Comparison of ENCODE assay signal across 12 cellular contexts in the genomic region with DNA sequence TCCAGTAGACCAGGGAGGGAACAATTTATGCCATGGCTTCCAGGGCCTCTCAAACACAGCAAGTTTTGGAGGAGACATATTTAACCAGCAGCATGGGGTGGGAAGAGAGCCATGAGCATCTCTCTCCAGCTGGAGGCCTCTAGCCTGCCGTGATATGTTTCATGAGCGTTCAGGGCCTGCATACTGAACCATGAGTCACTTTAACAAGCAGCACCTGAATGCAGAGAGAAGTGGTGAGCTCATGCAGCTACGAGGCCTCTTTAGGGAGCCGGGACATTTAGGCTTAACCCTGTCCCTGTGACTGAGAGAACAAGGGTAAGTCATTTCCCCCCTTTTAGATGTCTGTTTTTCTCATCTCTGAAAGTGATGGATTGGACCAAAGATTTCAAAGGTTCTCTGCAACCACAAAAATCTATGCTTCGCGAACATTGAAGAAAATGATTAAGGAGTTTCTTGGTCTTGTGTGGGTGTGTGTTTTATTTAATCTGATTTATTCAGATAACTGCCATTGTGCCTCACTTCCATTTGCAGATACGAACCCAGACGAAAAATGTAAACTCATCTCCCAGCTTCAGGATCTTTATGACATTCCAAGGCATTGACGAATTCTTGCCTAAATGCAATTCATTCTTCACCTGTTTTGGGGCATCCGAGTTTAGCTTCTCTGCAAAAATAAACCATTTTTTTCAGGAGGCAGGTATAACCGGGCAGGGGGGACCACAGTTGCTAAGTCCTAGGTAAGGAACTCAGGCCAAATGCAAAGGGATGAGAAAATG.
A peak's percentile ranks its signal among the peaks of the same experiment; 100 is the strongest.
DNase-seq lines count a peak whose midpoint lies in the region; TF ChIP-seq lines count a peak whose summit lies in the region.
"Had no signal": no experiment of that assay in that cellular context is flagged by ENCODE, and none has a peak within 500 bp of the region (broad histone marks: within the 10 kb centered on the region; RNA-seq: fewer than 3 reads in every experiment).

No MANE protein-coding gene starts in this region.

- H3K4me2 ChIP-seq in hepatocyte, result no peak overlapping the region

- peak; percentile 50 for DNase-seq in AG04449 (ENCODE audit: low read depth, low spot score)
- peak; percentile 40 for DNase-seq in HPDE6-E6E7 (ENCODE audit: extremely low spot score)
- peak; percentile 78 for DNase-seq in astrocyte of the spinal cord (ENCODE audit: low read depth, low spot score)
- DNase-seq in hepatocyte (ENCODE audit: low spot score), result peak; percentile 22
- DNase-seq in superior temporal gyrus (ENCODE audit: extremely low spot score), result no peak
- no peak for DNase-seq in GM13977 (ENCODE audit: low spot score)
- no peak for DNase-seq in Peyer's patch
- no peak for DNase-seq in activated gamma-delta T cell (lab: John Stamatoyannopoulos, UW)
- DNase-seq: AML-193; amniotic stem cell; stimulated activated CD4-positive, alpha-beta T cell treated with anti-CD3 and anti-CD28 coated beads, Interleukin-2, amount 100 ng/mL, for 24 hours had no signal

- WGBS in hepatocyte (ENCODE audit: low lambda C conversion rate, missing lambda C conversion rate), result 77% methylated on average over 11 of the region's 11 CpGs

- H3K27ac ChIP-seq in hepatocyte (no peak overlapping the region), Peyer's patch (no peak overlapping the region)
- H3K27ac ChIP-seq: vagina had no signal

- H3K9me3 ChIP-seq in hepatocyte (ENCODE audit: low read depth) (no peaks in the 10 kb centered on the region), Peyer's patch (no peaks in the 10 kb centered on the region)
- H3K9me3 ChIP-seq: vagina had no signal

- POLR2A ChIA-PET in AG04449 (lab: Yijun Ruan, JAX), result interaction anchor here (0.8 kb wide), 1 partner anchor 24 kb away, joined by 3 read pairs; no protein-coding TSS in a partner anchor

- TF ChIP-seq POLR2A in Peyer's patch (IDR thresholded peaks at IDR 0.05), result no peak

- TF ChIP-seq CTCF in AG04449 (IDR thresholded peaks at IDR 0.05; ENCODE audit: insufficient read depth, low read length, missing control alignments), result no peak
- no peak for TF ChIP-seq CTCF in astrocyte of the spinal cord (IDR thresholded peaks at IDR 0.05; ENCODE audit: low read depth, low read length)
- TF ChIP-seq CTCF in hepatocyte (IDR thresholded peaks at IDR 0.05; ENCODE audit: poor library complexity), result no peak
- no peak for TF ChIP-seq CTCF in GM13977 (IDR thresholded peaks at IDR 0.05; ENCODE audit: extremely low read depth, insufficient read depth, missing control alignments)
- TF ChIP-seq CTCF in Peyer's patch (IDR thresholded peaks at IDR 0.05), result no peak

- H3K4me3 ChIP-seq in AG04449 (ENCODE audit: low read depth, low read length) (no peak overlapping the region), astrocyte of the spinal cord (ENCODE audit: low read depth, low read length) (no peak overlapping the region), hepatocyte (no peak overlapping the region), Peyer's patch (no peak overlapping the region)
- H3K4me3 ChIP-seq: vagina had no signal

- no peaks in the 10 kb centered on the region for H4K20me1 ChIP-seq in hepatocyte (ENCODE audit: insufficient read depth, poor library complexity, severe bottlenecking)

- H3K36me3 ChIP-seq in hepatocyte (replicated peaks; ENCODE audit: insufficient read depth, low read depth) (no peaks in the 10 kb centered on the region), Peyer's patch (no peaks in the 10 kb centered on the region)
- H3K36me3 ChIP-seq: vagina had no signal

- CTCF ChIA-PET in AG04449 (lab: Yijun Ruan, JAX), result interaction anchor here (1.5 to 1.7 kb wide), 3 partner anchors 10 to 224 kb away, joined by 3 to 6 read pairs (median 4); no protein-coding TSS in a partner anchor

- H3K79me2 ChIP-seq in hepatocyte, result no peaks in the 10 kb centered on the region

- in situ Hi-C loops in astrocyte of the spinal cord (cut with HindIII; ENCODE audit: low sequenced_read_pairs), result no loop called here
- in situ Hi-C loops in GM13977 (cut with MboI; ENCODE audit: low pct_unique_long_range_greater_than_20kb, low sequenced_read_pairs, unreplicated experiment), result no loop called here

- H3K4me1 ChIP-seq in hepatocyte (ENCODE audit: insufficient read depth) (no peaks in the 10 kb centered on the region), Peyer's patch (no peaks in the 10 kb centered on the region)
- H3K4me1 ChIP-seq: vagina had no signal

- H3K27me3 ChIP-seq in hepatocyte (no peaks in the 10 kb centered on the region), Peyer's patch (no peaks in the 10 kb centered on the region)
- H3K27me3 ChIP-seq: vagina had no signal

- no peak overlapping the region for H2AFZ ChIP-seq in hepatocyte

- H3K9me2 ChIP-seq in hepatocyte (replicated peaks; ENCODE audit: insufficient read depth), result no peaks in the 10 kb centered on the region

Comparison
In these comparisons a context has a peak if more than half of its experiments do, and no peak if none do; other contexts are left out.
1. DNase-seq: peak in AG04449 (single experiment), HPDE6-E6E7 (single experiment), astrocyte of the spinal cord (single experiment) and hepatocyte (single experiment); none in superior temporal gyrus (single experiment), GM13977 (single experiment), Peyer's patch (0 of 3) and activated gamma-delta T cell (single experiment).